In genomic region chr14:104517426-104517825, GRCh38 we compare ENCODE assay signal across 31 cellular contexts.
"Had no signal": no experiment of that assay in that cellular context is flagged by ENCODE, and none has a peak within 500 bp of the region (broad histone marks: within the 10 kb centered on the region; RNA-seq: fewer than 3 reads in every experiment).

No MANE protein-coding gene starts in this region.

- H3K27ac Mint-ChIP-seq: activated CD4-positive, alpha-beta memory T cell treated with anti-CD3 and anti-CD28 coated beads, Interleukin-2, amount 10 ng/mL, durations not matched to agents 7 days and 5 days; activated naive CD4-positive, alpha-beta T cell treated with anti-CD3 and anti-CD28 coated beads, Interleukin-2, amount 10 ng/mL, durations not matched to agents 7 days and 5 days; activated naive CD8-positive, alpha-beta T cell; activated naive CD8-positive, alpha-beta T cell treated with anti-CD3 and anti-CD28 coated beads, Interleukin-2, amount 50 U/mL, for 24 hours; T-cell; T-helper 17 cell had no signal

- H3K4me3 Mint-ChIP-seq: activated CD4-positive, alpha-beta memory T cell treated with anti-CD3 and anti-CD28 coated beads, Interleukin-2, amount 10 ng/mL, durations not matched to agents 7 days and 5 days; activated naive CD4-positive, alpha-beta T cell treated with anti-CD3 and anti-CD28 coated beads, Interleukin-2, amount 10 ng/mL, durations not matched to agents 7 days and 5 days; activated naive CD8-positive, alpha-beta T cell; activated naive CD8-positive, alpha-beta T cell treated with anti-CD3 and anti-CD28 coated beads, Interleukin-2, amount 50 U/mL, for 24 hours; T-cell; T-helper 17 cell had no signal

- ATAC-seq: activated naive CD8-positive, alpha-beta T cell treated with anti-CD3 and anti-CD28 coated beads, Interleukin-2, amount 50 U/mL, for 24 hours; PC-3; SK-N-SH treated with all-trans-retinoic acid at 6 μM for 48 hours; T-cell; T-helper 17 cell had no signal

- DNase-seq: activated CD4-positive, alpha-beta memory T cell treated with anti-CD3 and anti-CD28 coated beads, Interleukin-2, amount 10 ng/mL, durations not matched to agents 7 days and 5 days; activated CD4-positive, alpha-beta T cell treated with anti-CD3 and anti-CD28 coated beads for 1 hour; activated CD4-positive, alpha-beta T cell treated with anti-CD3 and anti-CD28 coated beads for 48 hours; activated CD4-positive, CD25-positive, alpha-beta regulatory T cell; activated effector memory CD4-positive, alpha-beta T cell treated with Interleukin-2 at 50 U/mL for 16 hours; activated naive CD4-positive, alpha-beta T cell treated with anti-CD3 and anti-CD28 coated beads, Interleukin-2, amount 10 ng/mL, durations not matched to agents 7 days and 5 days; activated naive CD8-positive, alpha-beta T cell treated with anti-CD3 and anti-CD28 coated beads, Interleukin-2, amount 50 U/mL, for 24 hours; activated T-cell treated with anti-CD3 and anti-CD28 coated beads, Interleukin-2, amount 50 U/mL, for 48 hours; anterior cingulate cortex; central memory CD4-positive, alpha-beta T cell; KG1; MM.1S; MV-4-11; NCI-H1092; NCI-H1436 treated with DMSO at 0.1 percent for 48 hours; NCI-H2029; NCI-H345; NCI-H510A; NCI-H526; NCI-H748 treated with DMSO at 0.1 percent for 48 hours; NK-92 treated with Interleukin-12 subunit alpha and Interleukin-12 subunit beta, amount 100 ng/mL, for 24 hours; PC-3; Peyer's patch; RPMI8226; SIG-M5; T-cell; T-helper 17 cell; WERI-Rb-1 had no signal

- H3K4me1 Mint-ChIP-seq: activated CD4-positive, alpha-beta memory T cell treated with anti-CD3 and anti-CD28 coated beads, Interleukin-2, amount 10 ng/mL, durations not matched to agents 7 days and 5 days; activated naive CD4-positive, alpha-beta T cell treated with anti-CD3 and anti-CD28 coated beads, Interleukin-2, amount 10 ng/mL, durations not matched to agents 7 days and 5 days; activated naive CD8-positive, alpha-beta T cell treated with anti-CD3 and anti-CD28 coated beads, Interleukin-2, amount 50 U/mL, for 24 hours; brain; T-cell; T-helper 17 cell had no signal

- H3K9me3 Mint-ChIP-seq: activated naive CD8-positive, alpha-beta T cell treated with anti-CD3 and anti-CD28 coated beads, Interleukin-2, amount 50 U/mL, for 24 hours had no signal

- H3K36me3 Mint-ChIP-seq: activated naive CD4-positive, alpha-beta T cell treated with anti-CD3 and anti-CD28 coated beads, Interleukin-2, amount 10 ng/mL, durations not matched to agents 7 days and 5 days; activated naive CD8-positive, alpha-beta T cell; T-cell had no signal
